8 cellular contexts compared by ENCODE assay signal in genomic region chr3:150184426-150185071, GRCh38.
DNase-seq lines count a peak whose midpoint lies in the region; ATAC-seq, FAIRE-seq and TF ChIP-seq lines count a peak whose summit lies in the region.

No MANE protein-coding gene starts in this region.

- H3K27ac ChIP-seq in BLaER1 treated with 17β-estradiol and CSF1 and Interleukin-3, amounts not matched to agents 10 nM and 100 nM, result no peak overlapping the region
- H3K27ac ChIP-seq in GM12878 (ENCODE audit: control insufficient read depth, insufficient read depth), result no peak overlapping the region
- peak overlapping the region; percentile 60 for H3K27ac ChIP-seq in mesodermal cell (ENCODE audit: low read depth, low read length, severe bottlenecking)
- H3K27ac ChIP-seq in upper lobe of left lung, result no peak overlapping the region

- 0 out of 20 replicates have a peak overlapping the region, but pooled peaks of 1 of the 10 experiments have one; percentile 44 for H3K4me3 ChIP-seq in BLaER1 treated with 17β-estradiol and CSF1 and Interleukin-3, amounts not matched to agents 10 nM and 100 nM
- no peak overlapping the region for H3K4me3 ChIP-seq in GM12878
- H3K4me3 ChIP-seq in mesodermal cell (ENCODE audit: extremely low read depth, insufficient read depth, low read length, poor library complexity, severe bottlenecking), result peak overlapping the region; percentile 6
- peak overlapping the region in 2 of 4 donors; percentile 28 to 40 for H3K4me3 ChIP-seq in upper lobe of left lung

- H3K79me2 ChIP-seq in GM12878 (ENCODE audit: control insufficient read depth, insufficient read depth, low read length), result no peaks in the 10 kb centered on the region

- H3K36me3 ChIP-seq in BLaER1 treated with 17β-estradiol and CSF1 and Interleukin-3, amounts not matched to agents 10 nM and 100 nM, result no peaks in the 10 kb centered on the region
- H3K36me3 ChIP-seq in GM12878 (ENCODE audit: control insufficient read depth in 2 of 2, insufficient read depth in 2 of 2, low read length in 1 of 2) (no peaks in the 10 kb centered on the region), mesodermal cell (ENCODE audit: control insufficient read depth, insufficient read depth, low read length) (no peaks in the 10 kb centered on the region), upper lobe of left lung (no peaks in the 10 kb centered on the region)

- TF ChIP-seq POLR2A in GM12878 (IDR thresholded peaks at IDR 0.05; ENCODE audit: low read depth, low read length) (no peak), upper lobe of left lung (IDR thresholded peaks at IDR 0.05) (no peak)

- ATAC-seq in HG03045 (IDR thresholded peaks at IDR 0.05; ENCODE audit: unreplicated experiment), result peak; percentile 12
- ATAC-seq in GM12878, result peak; percentile 21; the same call in 2 of the 3 replicates
- no peak for ATAC-seq in HG03432 (IDR thresholded peaks at IDR 0.05; ENCODE audit: unreplicated experiment)
- ATAC-seq in upper lobe of left lung (ENCODE audit: low FRiP score in 2 of 2), result no peak
- no peak for ATAC-seq in GM21367 (IDR thresholded peaks at IDR 0.05; ENCODE audit: unreplicated experiment)

- TF ChIP-seq EP300 in GM12878 (IDR thresholded peaks at IDR 0.05; ENCODE audit: borderline replicate concordance in 1 of 2, control insufficient read depth in 1 of 2, low read depth in 2 of 2, low read length in 2 of 2), result no peak
- no peak for TF ChIP-seq EP300 in upper lobe of left lung (IDR thresholded peaks at IDR 0.05)

- SMC1A ChIA-PET in GM12878 (lab: Charles Lee; ENCODE audit: uncharacterized antibody, unreplicated experiment), result interaction anchor here (0.5 to 3.2 kb wide), 33 partner anchors 9 to 715 kb away, joined by 3 to 90 read pairs (median 5); partner anchors contain the start of gene PFN2

- H3K9me3 ChIP-seq in BLaER1 treated with 17β-estradiol and CSF1 and Interleukin-3, amounts not matched to agents 10 nM and 100 nM (replicated peaks in 1 of 11), result peaks cover 0 to 23% (median 13%) of the 10 kb centered on the region in 11 experiments; a peak in 14 of 22 replicates
- H3K9me3 ChIP-seq in GM12878 (replicated peaks; ENCODE audit: control insufficient read depth, insufficient read depth, low read length), result no peaks in the 10 kb centered on the region
- peaks cover 15% of the 10 kb centered on the region for H3K9me3 ChIP-seq in mesodermal cell (ENCODE audit: control insufficient read depth, low read length)
- peaks cover 0 to 1% (median 0%) of the 10 kb centered on the region in 4 donors for H3K9me3 ChIP-seq in upper lobe of left lung

- TF ChIP-seq RAD21 in GM12878 (IDR thresholded peaks at IDR 0.05; ENCODE audit: insufficient read depth, low read depth, low read length), result no peak

- H3K4me1 ChIP-seq in BLaER1 treated with 17β-estradiol and CSF1 and Interleukin-3, amounts not matched to agents 10 nM and 100 nM, result peaks cover 0 to 6% (median 0%) of the 10 kb centered on the region in 10 experiments; a peak in 1 of 20 replicates
- H3K4me1 ChIP-seq in GM12878 (ENCODE audit: control insufficient read depth, insufficient read depth, low read length), result no peaks in the 10 kb centered on the region
- peaks cover 6% of the 10 kb centered on the region for H3K4me1 ChIP-seq in mesodermal cell (ENCODE audit: control insufficient read depth, insufficient read depth, low read length, poor library complexity, severe bottlenecking)
- H3K4me1 ChIP-seq in upper lobe of left lung, result peaks cover 3 to 10% (median 6%) of the 10 kb centered on the region in 4 donors

- in situ Hi-C loops in GM12878 (cut with MboI), result loop anchor here (5.0 to 25.0 kb wide), 2 partner anchors 217 to 672 kb away; no protein-coding TSS in a partner anchor

- RAD21 ChIA-PET in GM12878 (lab: Charles Lee; ENCODE audit: unreplicated experiment), result interaction anchor here (0.6 to 3.2 kb wide), 30 partner anchors 11 to 418 kb away, joined by 3 to 111 read pairs (median 3); partner anchors contain the start of gene PFN2

- POLR2A ChIA-PET in GM12878 (lab: Charles Lee), result no interaction called here

- intact Hi-C loops in GM12878 (cut with micrococcal nuclease; ENCODE audit: unreplicated experiment), result loop anchor here (1.0 to 5.0 kb wide), 6 partner anchors 36 to 304 kb away; no protein-coding TSS in a partner anchor

- BruUV-seq in GM12878 (replicated peaks; lab: Mats Ljungman, UMichigan), result no TSS peak

- no peaks in the 10 kb centered on the region for H3K27me3 ChIP-seq in BLaER1 treated with 17β-estradiol and CSF1 and Interleukin-3, amounts not matched to agents 10 nM and 100 nM
- H3K27me3 ChIP-seq in GM12878 (replicated peaks in 1 of 2; ENCODE audit: control insufficient read depth in 2 of 2, insufficient read depth in 2 of 2, low read length in 1 of 2) (no peaks in the 10 kb centered on the region), upper lobe of left lung (no peaks in the 10 kb centered on the region)

- CTCF ChIA-PET in GM12878 (lab: Yijun Ruan, JAX), result interaction anchor here (0.6 to 3.2 kb wide), 56 partner anchors 9 to 684 kb away, joined by 3 to 128 read pairs (median 4); partner anchors contain the start of gene PFN2

- peak overlapping the region; percentile 81 for H2AFZ ChIP-seq in GM12878 (ENCODE audit: control insufficient read depth, low read depth, low read length)

- DNase-seq in GM12878 (ENCODE audit: low read depth, low spot score), result no peak
- DNase-seq in upper lobe of left lung, result no peak
- no peak for DNase-seq in CD1c-positive myeloid dendritic cell (ENCODE audit: extremely low spot score)

- peak overlapping the region in 2 of 11 experiments; percentile 45 to 49; a peak in 1 of 22 replicates for H3K9ac ChIP-seq in BLaER1 treated with 17β-estradiol and CSF1 and Interleukin-3, amounts not matched to agents 10 nM and 100 nM
- H3K9ac ChIP-seq in GM12878 (ENCODE audit: control insufficient read depth, insufficient read depth, low read length), result no peak overlapping the region

- TF ChIP-seq CTCF in GM12878 (IDR thresholded peaks at IDR 0.05 in 2 of 3, conservative IDR thresholded peaks at IDR 0.05 in 1 of 3; ENCODE audit: control insufficient read depth in 2 of 3, extremely low read depth in 1 of 3, insufficient read depth in 1 of 3, low read depth in 3 of 3, low read length in 3 of 3) (no peak), upper lobe of left lung (IDR thresholded peaks at IDR 0.05) (no peak)

- H3K4me2 ChIP-seq in BLaER1 treated with 17β-estradiol and CSF1 and Interleukin-3, amounts not matched to agents 10 nM and 100 nM, result peak overlapping the region; percentile 68 to 86 (median 79); a peak in 17 of 22 replicates
- peak overlapping the region; percentile 65 for H3K4me2 ChIP-seq in GM12878 (ENCODE audit: control insufficient read depth, insufficient read depth)

- 14% methylated on average over 8 of the region's 8 CpGs for WGBS in GM12878 (ENCODE audit: insufficient coverage, insufficient replicate concordance, low lambda C conversion rate, missing lambda C conversion rate)
- 18% methylated on average over 7 of the region's 8 CpGs for WGBS in mesodermal cell (ENCODE audit: insufficient coverage in 2 of 2), 2 experiments
- WGBS in upper lobe of left lung, 2 donors, result 7 to 8% methylated on average over 8 of the region's 8 CpGs

- H4K20me1 ChIP-seq in BLaER1 treated with 17β-estradiol and CSF1 and Interleukin-3, amounts not matched to agents 10 nM and 100 nM, result no peaks in the 10 kb centered on the region
- H4K20me1 ChIP-seq in GM12878 (ENCODE audit: control insufficient read depth, insufficient read depth), result no peaks in the 10 kb centered on the region

- no peak for FAIRE-seq in GM12878 (lab: Jason Lieb, UNC)

TF ChIP-seq in GM12878, 131 proteins besides CTCF, POLR2A, EP300 and RAD21:
- TF ChIP-seq POU2F2 (IDR thresholded peaks at IDR 0.05; ENCODE audit: borderline replicate concordance, low read depth, low read length), result no peak
- peak; percentile 53 for TF ChIP-seq BCL3 (IDR thresholded peaks at IDR 0.05; ENCODE audit: borderline replicate concordance, insufficient read depth, low read depth, low read length, poor library complexity, severe bottlenecking)

Comparison
In these comparisons a context has a peak if more than half of its experiments do, and no peak if none do; other contexts are left out.
1. ATAC-seq: peak in HG03045 (single experiment) and GM12878 (single experiment); none in HG03432 (single experiment), upper lobe of left lung (0 of 2) and GM21367 (single experiment).